1 cellular context compared by ENCODE assay signal in genomic region chr2:218323526-218324472, GRCh38.
A peak's percentile ranks its signal among the peaks of the same experiment; 100 is the strongest.
TF ChIP-seq lines count a peak whose summit lies in the region.

No MANE protein-coding gene starts in this region.

TF ChIP-seq in HepG2, 621 proteins besides CTCF, POLR2A, EP300 and RAD21 (continued from another document):
- no peak for TF ChIP-seq ZNF275 (CRISPR knock-in tag; IDR thresholded peaks at IDR 0.05; ENCODE audit: borderline replicate concordance)
- TF ChIP-seq RELA (CRISPR knock-in tag; IDR thresholded peaks at IDR 0.05) = peak; percentile 98
- no peak for TF ChIP-seq MIER2 (CRISPR knock-in tag; IDR thresholded peaks at IDR 0.05)
- no peak for TF ChIP-seq PREB (CRISPR knock-in tag; IDR thresholded peaks at IDR 0.05)
- peak; percentile 49; the same call in 1 of the 2 replicates for TF ChIP-seq ZNF547 (CRISPR knock-in tag; IDR thresholded peaks at IDR 0.05)
- no peak; the same call in none of the 2 replicates for TF ChIP-seq GATAD1 (CRISPR knock-in tag; IDR thresholded peaks at IDR 0.05)
- TF ChIP-seq MAX (IDR thresholded peaks at IDR 0.05) = peak; percentile 50
- TF ChIP-seq ZNF574 (CRISPR knock-in tag; IDR thresholded peaks at IDR 0.05) = peak; percentile 12; the same call in 1 of the 2 replicates
- peak; percentile 88 for TF ChIP-seq ZFX (CRISPR knock-in tag; IDR thresholded peaks at IDR 0.05; ENCODE audit: low read depth)
- TF ChIP-seq HDAC1 (CRISPR knock-in tag; IDR thresholded peaks at IDR 0.05) = peak; percentile 26; the same call in 1 of the 2 replicates
- TF ChIP-seq ZNF790 (CRISPR knock-in tag; IDR thresholded peaks at IDR 0.05; ENCODE audit: borderline replicate concordance) = 0 out of 2 replicates have a peak, but pooled peaks have one; percentile 21
- no peak for TF ChIP-seq E2F5 (CRISPR knock-in tag; conservative IDR thresholded peaks at IDR 0.05)
- no peak for TF ChIP-seq ZNF24 (IDR thresholded peaks at IDR 0.05)
- peak; percentile 30; the same call in 1 of the 2 replicates for TF ChIP-seq THAP11 (CRISPR knock-in tag; IDR thresholded peaks at IDR 0.05)
- no peak for TF ChIP-seq ZNF264 (CRISPR knock-in tag; IDR thresholded peaks at IDR 0.05)
- TF ChIP-seq CREBL2 (CRISPR knock-in tag; IDR thresholded peaks at IDR 0.05; ENCODE audit: borderline replicate concordance) = peak; percentile 66; the same call in 1 of the 2 replicates
- peak; percentile 22; the same call in 1 of the 2 replicates for TF ChIP-seq MYC (CRISPR knock-in tag; IDR thresholded peaks at IDR 0.05; ENCODE audit: borderline replicate concordance)
- peak; percentile 8; the same call in 1 of the 2 replicates for TF ChIP-seq HIC2 (CRISPR knock-in tag; IDR thresholded peaks at IDR 0.05; ENCODE audit: low read depth)
- TF ChIP-seq ATF6 (CRISPR knock-in tag; conservative IDR thresholded peaks at IDR 0.05) = peak; percentile 19; the same call in 1 of the 2 replicates
- no peak for TF ChIP-seq ZBTB1 (CRISPR knock-in tag; IDR thresholded peaks at IDR 0.05; ENCODE audit: borderline replicate concordance)
- TF ChIP-seq ZNF205 (CRISPR knock-in tag; IDR thresholded peaks at IDR 0.05) = peak; percentile 49
- peak; percentile 27 for TF ChIP-seq MAFG (CRISPR knock-in tag; IDR thresholded peaks at IDR 0.05)
- peak; percentile 23; the same call in 1 of the 2 replicates for TF ChIP-seq TARDBP (CRISPR knock-in tag; IDR thresholded peaks at IDR 0.05)
- peak; percentile 74; the same call in 1 of the 2 replicates for TF ChIP-seq ZNF569 (CRISPR knock-in tag; IDR thresholded peaks at IDR 0.05; ENCODE audit: borderline replicate concordance)
- no peak for TF ChIP-seq NFYB (CRISPR knock-in tag; IDR thresholded peaks at IDR 0.05)
- TF ChIP-seq IRF9 (CRISPR knock-in tag; IDR thresholded peaks at IDR 0.05; ENCODE audit: borderline replicate concordance) = peak; percentile 86; the same call in 1 of the 2 replicates
- TF ChIP-seq BRD4 (CRISPR knock-in tag; IDR thresholded peaks at IDR 0.05) = peak; percentile 40; the same call in 1 of the 2 replicates
- TF ChIP-seq CCAR2 (optimal IDR thresholded peaks at IDR 0.05; ENCODE audit: low read depth, low read length) = no peak
